ENCODE assay signal across 8 cellular contexts in the genomic region with DNA sequence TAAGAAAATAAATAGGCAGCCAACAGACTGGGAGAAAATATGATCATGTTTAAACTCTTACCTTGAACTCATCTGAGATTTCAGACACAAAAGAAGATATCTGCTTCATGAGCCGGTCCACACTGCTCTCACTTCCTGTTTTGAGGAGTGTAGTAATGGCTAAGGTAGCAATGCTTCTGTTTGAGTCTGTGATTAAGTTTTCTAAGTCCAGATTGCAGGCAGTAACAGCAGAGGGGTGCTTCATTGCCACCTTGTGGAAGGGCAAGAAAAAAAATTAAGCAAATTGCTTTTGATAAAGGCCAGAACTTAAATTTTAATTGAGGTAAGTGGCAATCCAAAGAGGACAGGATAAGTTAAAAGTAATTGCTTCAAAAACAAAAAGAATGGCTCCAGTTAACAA.
DNase-seq lines count a peak whose midpoint lies in the region; ATAC-seq and TF ChIP-seq lines count a peak whose summit lies in the region.

No MANE protein-coding gene starts in this region.

- ATAC-seq in GM18499 (IDR thresholded peaks at IDR 0.05; ENCODE audit: insufficient read depth, unreplicated experiment) (peak; percentile 86), HG03108 (IDR thresholded peaks at IDR 0.05; ENCODE audit: unreplicated experiment) (peak; percentile 83)

- DNase-seq in AML-193 (lab: John Stamatoyannopoulos, UW) (peak; percentile 66 to 70), OCI-M1 (lab: John Stamatoyannopoulos, UW) (peak; percentile 73), foreskin fibroblast (peak; percentile 12 to 52), NCI-H2227 (lab: John Stamatoyannopoulos, UW; ENCODE audit: unreplicated experiment) (no peak), occipital lobe (lab: John Stamatoyannopoulos, UW) (no peak), dedifferentiated amniotic fluid mesenchymal stem cell (ENCODE audit: extremely low spot score) (no peak)

- peak; percentile 32 for TF ChIP-seq CTCF in foreskin fibroblast (IDR thresholded peaks at IDR 0.05; ENCODE audit: low read depth, low read length)

- H3K4me3 ChIP-seq in foreskin fibroblast (ENCODE audit: low read depth in 1 of 2, low read length in 2 of 2) = no peak overlapping the region

Comparison
In these comparisons a context has a peak if more than half of its experiments do, and no peak if none do; other contexts are left out.
1. DNase-seq: peak in AML-193 (2 of 2), OCI-M1 (single experiment) and foreskin fibroblast (2 of 2); none in NCI-H2227 (single experiment), occipital lobe (single experiment) and dedifferentiated amniotic fluid mesenchymal stem cell (single experiment).